22 cellular contexts compared by ENCODE assay signal in the genomic region with DNA sequence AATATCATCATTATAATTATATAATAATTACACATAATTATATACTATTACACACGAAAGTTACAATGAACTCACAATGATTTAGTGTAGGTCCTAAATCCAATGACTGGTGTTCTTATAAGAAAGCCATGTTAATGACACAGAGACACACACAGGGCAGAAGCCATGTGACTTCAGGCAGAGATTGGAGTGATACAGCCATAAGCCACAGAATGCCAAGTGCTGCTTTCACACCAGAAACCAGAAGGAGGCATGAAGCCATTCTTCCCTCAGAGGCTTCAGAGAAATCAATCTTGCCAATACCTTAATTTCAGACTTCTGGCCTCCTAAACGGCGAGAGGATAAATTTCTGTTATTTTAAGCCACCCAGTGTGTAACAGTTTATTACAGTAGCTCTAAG.
DNase-seq lines count a peak whose midpoint lies in the region; ATAC-seq and TF ChIP-seq lines count a peak whose summit lies in the region.
"Had no signal": no experiment of that assay in that cellular context is flagged by ENCODE, and none has a peak within 500 bp of the region (broad histone marks: within the 10 kb centered on the region; RNA-seq: fewer than 3 reads in every experiment).

No MANE protein-coding gene starts in this region.

- peak; percentile 76 for DNase-seq in activated CD4-positive, alpha-beta T cell treated with anti-CD3 and anti-CD28 coated beads, Interleukin-2, amount 10 ng/mL, durations not matched to agents 24 days and 14 days
- no peak for DNase-seq in activated CD4-positive, alpha-beta T cell treated with anti-CD3 and anti-CD28 coated beads for 1 hour
- DNase-seq in CD8-positive, alpha-beta memory T cell, result no peak
- DNase-seq in T-helper 17 cell, result no peak
- DNase-seq in effector memory CD4-positive, alpha-beta T cell, result no peak
- DNase-seq in HK-2 (ENCODE audit: unreplicated experiment), result no peak
- no peak for DNase-seq in progenitor cell of endocrine pancreas (ENCODE audit: low spot score, unreplicated experiment)
- DNase-seq: activated CD4-positive, CD25-positive, alpha-beta regulatory T cell treated with anti-CD3 and anti-CD28 coated beads, Interleukin-2, amount 50 U/mL, for 72 hours; amygdala; DMS153; GOT3; heart left ventricle; left ventricle myocardium inferior; NCI-H187 treated with DMSO at 0.1 percent for 48 hours; NCI-H345; NK-92 treated with Interleukin-12 subunit alpha and Interleukin-12 subunit beta, amount 100 ng/mL, for 24 hours had no signal

- H3K36me3 Mint-ChIP-seq in activated CD4-positive, alpha-beta T cell treated with anti-CD3 and anti-CD28 coated beads, Interleukin-2, amount 10 ng/mL, durations not matched to agents 24 days and 14 days (ENCODE audit: low read depth), result peaks cover 61% of the 10 kb centered on the region
- peaks cover 0 to 2% (median 0%) of the 10 kb centered on the region in 3 donors for H3K36me3 Mint-ChIP-seq in CD8-positive, alpha-beta memory T cell
- H3K36me3 Mint-ChIP-seq in T-helper 17 cell (ENCODE audit: low read depth), result peaks cover 4% of the 10 kb centered on the region
- H3K36me3 Mint-ChIP-seq in progenitor cell of endocrine pancreas (ENCODE audit: insufficient read depth), result peaks cover 6% of the 10 kb centered on the region
- H3K36me3 Mint-ChIP-seq: IgD-negative memory B cell had no signal

- peak overlapping the region; percentile 80 for H3K27ac Mint-ChIP-seq in activated CD4-positive, alpha-beta T cell treated with anti-CD3 and anti-CD28 coated beads, Interleukin-2, amount 10 ng/mL, durations not matched to agents 24 days and 14 days
- H3K27ac Mint-ChIP-seq in CD8-positive, alpha-beta memory T cell, result peak overlapping the region in 6 of 8 donors; percentile 25 to 86 (median 37)
- H3K27ac Mint-ChIP-seq in T-helper 17 cell, result peak overlapping the region; percentile 94
- H3K27ac Mint-ChIP-seq in progenitor cell of endocrine pancreas, result no peak overlapping the region

- peak overlapping the region; percentile 66 for H3K4me3 ChIP-seq in CD8-positive, alpha-beta memory T cell (ENCODE audit: low read length)
- H3K4me3 ChIP-seq in effector memory CD4-positive, alpha-beta T cell (ENCODE audit: insufficient read depth, low read depth, low read length, poor library complexity, severe bottlenecking), result peak overlapping the region; percentile 54
- H3K4me3 ChIP-seq: GM12878, left ventricle myocardium inferior, SK-N-MC, tibial nerve had no signal

- H3K4me1 ChIP-seq in CD8-positive, alpha-beta memory T cell (ENCODE audit: insufficient read depth, low read length), result peaks cover 77% of the 10 kb centered on the region
- H3K4me1 ChIP-seq in effector memory CD4-positive, alpha-beta T cell (ENCODE audit: control insufficient read depth, insufficient read depth, low read length, poor library complexity, severe bottlenecking), result peaks cover 59% of the 10 kb centered on the region
- H3K4me1 ChIP-seq: heart left ventricle, left ventricle myocardium inferior, tibial nerve had no signal

- ATAC-seq in T-helper 17 cell, result peak; percentile 28
- ATAC-seq in GM18870 (IDR thresholded peaks at IDR 0.05; ENCODE audit: unreplicated experiment), result no peak
- ATAC-seq: GM12878, heart left ventricle had no signal

- TF ChIP-seq CTCF in progenitor cell of endocrine pancreas (IDR thresholded peaks at IDR 0.05; ENCODE audit: unreplicated experiment), result no peak

- H3K4me3 Mint-ChIP-seq in activated CD4-positive, alpha-beta T cell treated with anti-CD3 and anti-CD28 coated beads, Interleukin-2, amount 10 ng/mL, durations not matched to agents 24 days and 14 days, result peak overlapping the region; percentile 81
- peak overlapping the region; percentile 61 to 89 (median 77) for H3K4me3 Mint-ChIP-seq in CD8-positive, alpha-beta memory T cell
- peak overlapping the region; percentile 93 for H3K4me3 Mint-ChIP-seq in T-helper 17 cell
- no peak overlapping the region for H3K4me3 Mint-ChIP-seq in progenitor cell of endocrine pancreas (ENCODE audit: low read depth)

- no peaks in the 10 kb centered on the region for H3K27me3 Mint-ChIP-seq in activated CD4-positive, alpha-beta T cell treated with anti-CD3 and anti-CD28 coated beads, Interleukin-2, amount 10 ng/mL, durations not matched to agents 24 days and 14 days
- peaks cover 0 to 8% of the 10 kb centered on the region in 2 donors for H3K27me3 Mint-ChIP-seq in CD8-positive, alpha-beta memory T cell
- H3K27me3 Mint-ChIP-seq in T-helper 17 cell (no peaks in the 10 kb centered on the region), progenitor cell of endocrine pancreas (peaks cover 3% of the 10 kb centered on the region)
- H3K27me3 Mint-ChIP-seq: IgD-negative memory B cell had no signal

- H3K27me3 ChIP-seq in CD8-positive, alpha-beta memory T cell (ENCODE audit: insufficient read depth, low read length, poor library complexity, severe bottlenecking), result no peaks in the 10 kb centered on the region
- no peaks in the 10 kb centered on the region for H3K27me3 ChIP-seq in effector memory CD4-positive, alpha-beta T cell (replicated peaks; ENCODE audit: control insufficient read depth, insufficient read depth, low read length, poor library complexity, severe bottlenecking)
- H3K27me3 ChIP-seq: tibial nerve had no signal

- H3K36me3 ChIP-seq in CD8-positive, alpha-beta memory T cell (ENCODE audit: insufficient read depth, low read length), result no peaks in the 10 kb centered on the region
- H3K36me3 ChIP-seq in effector memory CD4-positive, alpha-beta T cell (ENCODE audit: control insufficient read depth, insufficient read depth, low read length), result no peaks in the 10 kb centered on the region
- H3K36me3 ChIP-seq: heart left ventricle, left ventricle myocardium inferior, tibial nerve had no signal

- H3K9me3 Mint-ChIP-seq in activated CD4-positive, alpha-beta T cell treated with anti-CD3 and anti-CD28 coated beads, Interleukin-2, amount 10 ng/mL, durations not matched to agents 24 days and 14 days, result no peaks in the 10 kb centered on the region
- no peaks in the 10 kb centered on the region for H3K9me3 Mint-ChIP-seq in CD8-positive, alpha-beta memory T cell
- no peaks in the 10 kb centered on the region for H3K9me3 Mint-ChIP-seq in progenitor cell of endocrine pancreas (ENCODE audit: low read depth)
- H3K9me3 Mint-ChIP-seq: IgD-negative memory B cell had no signal

- peaks cover 73% of the 10 kb centered on the region for H3K4me1 Mint-ChIP-seq in activated CD4-positive, alpha-beta T cell treated with anti-CD3 and anti-CD28 coated beads, Interleukin-2, amount 10 ng/mL, durations not matched to agents 24 days and 14 days
- H3K4me1 Mint-ChIP-seq in CD8-positive, alpha-beta memory T cell, result peaks cover 47 to 79% (median 66%) of the 10 kb centered on the region in 3 donors
- peaks cover 72% of the 10 kb centered on the region for H3K4me1 Mint-ChIP-seq in T-helper 17 cell
- no peaks in the 10 kb centered on the region for H3K4me1 Mint-ChIP-seq in progenitor cell of endocrine pancreas (ENCODE audit: low read depth)

- CTCF ChIA-PET in CD8-positive, alpha-beta memory T cell (lab: Charles Lee), result interaction anchor here (1.2 kb wide), 1 partner anchor 9 kb away, joined by 3 read pairs; no protein-coding TSS in a partner anchor

- POLR2A ChIA-PET in CD8-positive, alpha-beta memory T cell (lab: Charles Lee), result no interaction called here

- H3K9me3 ChIP-seq in CD8-positive, alpha-beta memory T cell (ENCODE audit: low read length), result no peaks in the 10 kb centered on the region
- H3K9me3 ChIP-seq in T-helper 17 cell (ENCODE audit: control insufficient read depth, low read length, poor library complexity, severe bottlenecking), result no peaks in the 10 kb centered on the region
- H3K9me3 ChIP-seq in effector memory CD4-positive, alpha-beta T cell (ENCODE audit: control insufficient read depth, low read length), result no peaks in the 10 kb centered on the region
- H3K9me3 ChIP-seq: heart left ventricle, left ventricle myocardium inferior, tibial nerve had no signal

- H3K27ac ChIP-seq in CD8-positive, alpha-beta memory T cell (ENCODE audit: low read depth, low read length), result no peak overlapping the region
- H3K27ac ChIP-seq in effector memory CD4-positive, alpha-beta T cell (ENCODE audit: insufficient read depth, low read length, poor library complexity, severe bottlenecking), result peak overlapping the region; percentile 79
- H3K27ac ChIP-seq: C4-2B, left ventricle myocardium inferior, SK-N-MC, tibial nerve had no signal

- intact Hi-C loops in activated CD4-positive, alpha-beta T cell treated with anti-CD3 and anti-CD28 coated beads, Interleukin-2, amount 10 ng/mL, durations not matched to agents 24 days and 14 days (cut with micrococcal nuclease), result loop anchor here (2.0 kb wide), 3 partner anchors 155 to 369 kb away; no protein-coding TSS in a partner anchor
